8 cellular contexts compared by ENCODE assay signal in genomic region chr20:17963114-17963897, GRCh38. TPM values are rescaled to one million over a fixed set of nuclear protein-coding genes. Genes with fewer than 3 reads are reported as not detected.
DNase-seq lines count a peak whose midpoint lies in the region; ATAC-seq and TF ChIP-seq lines count a peak whose summit lies in the region.

No MANE protein-coding gene starts in this region.

- H3K9me3 Mint-ChIP-seq in chondrocyte (ENCODE audit: low read depth) (no peaks in the 10 kb centered on the region), osteocyte (ENCODE audit: unreplicated experiment) (no peaks in the 10 kb centered on the region)

- peak; percentile 56 for DNase-seq in ELF-1 (ENCODE audit: low read depth, low spot score)
- DNase-seq in NT2/D1 (ENCODE audit: low read depth, low spot score) = no peak
- no peak for DNase-seq in chondrocyte (ENCODE audit: low spot score)
- DNase-seq in osteocyte (ENCODE audit: extremely low spot score, unreplicated experiment) = no peak
- no peak for DNase-seq in RPMI8226
- no peak for DNase-seq in COLO829 (ENCODE audit: low spot score)
- DNase-seq in activated CD4-positive, alpha-beta T cell treated with anti-CD3 and anti-CD28 coated beads, Interleukin-2, amount 50 U/mL, for 4 hours = no peak

- H3K4me3 Mint-ChIP-seq in chondrocyte (ENCODE audit: unreplicated experiment) = no peak overlapping the region
- H3K4me3 Mint-ChIP-seq in osteocyte (ENCODE audit: unreplicated experiment) = peak overlapping the region; percentile 44

- H3K4me1 ChIP-seq in NT2/D1 (ENCODE audit: insufficient read depth, insufficient read length) = no peaks in the 10 kb centered on the region

- H3K36me3 Mint-ChIP-seq in chondrocyte (ENCODE audit: low read depth) (peaks cover 3% of the 10 kb centered on the region), osteocyte (ENCODE audit: unreplicated experiment) (peaks cover 20% of the 10 kb centered on the region)

- ATAC-seq in GM21390 (IDR thresholded peaks at IDR 0.05; ENCODE audit: unreplicated experiment) = no peak

- H3K27ac Mint-ChIP-seq in chondrocyte (ENCODE audit: unreplicated experiment) = peak overlapping the region; percentile 92
- H3K27ac Mint-ChIP-seq in osteocyte (ENCODE audit: unreplicated experiment) = peak overlapping the region; percentile 87

- H3K9ac ChIP-seq in NT2/D1 (ENCODE audit: insufficient read length, low read depth) = no peak overlapping the region

- peaks cover 83% of the 10 kb centered on the region for H3K4me1 Mint-ChIP-seq in chondrocyte (ENCODE audit: low read depth)
- H3K4me1 Mint-ChIP-seq in osteocyte (ENCODE audit: unreplicated experiment) = peaks cover 83% of the 10 kb centered on the region

- peaks cover 72% of the 10 kb centered on the region for H3K36me3 ChIP-seq in NT2/D1 (ENCODE audit: insufficient read depth, insufficient read length, low read length)

- H3K27me3 Mint-ChIP-seq in chondrocyte (ENCODE audit: low read depth) (no peaks in the 10 kb centered on the region), osteocyte (ENCODE audit: unreplicated experiment) (no peaks in the 10 kb centered on the region)

- H3K27me3 ChIP-seq in NT2/D1 (ENCODE audit: insufficient read depth, insufficient read length) = no peaks in the 10 kb centered on the region

- TF ChIP-seq CTCF in chondrocyte (IDR thresholded peaks at IDR 0.05) = no peak
- no peak for TF ChIP-seq CTCF in osteocyte (IDR thresholded peaks at IDR 0.05)

- H3K9me3 ChIP-seq in NT2/D1 (ENCODE audit: insufficient read depth, low read length) = no peaks in the 10 kb centered on the region

- peak overlapping the region; percentile 3 for H3K4me3 ChIP-seq in NT2/D1 (ENCODE audit: insufficient read length, low read depth)

RNA-seq across cellular contexts. Expression of gene SNX5, which starts 5.3 kb away (rescaled TPM):
- total RNA-seq in chondrocyte (74.1 to 133 TPM (median 82.5 TPM) in 3 replicates), osteocyte (140 and 147 TPM in 2 replicates)

RNA-seq across cellular contexts. Expression of gene MGME1, which starts 5.5 kb away (rescaled TPM):
- total RNA-seq in chondrocyte = 13.6 to 21.3 TPM (median 15.1 TPM) in 3 replicates
- 38.5 and 40.5 TPM in 2 replicates for total RNA-seq in osteocyte
